1 cellular context compared by ENCODE assay signal in genomic region chr17:49106366-49107210, GRCh38.
TF ChIP-seq lines count a peak whose summit lies in the region.

No MANE protein-coding gene starts in this region.

TF ChIP-seq in HepG2, 621 proteins besides CTCF, POLR2A, EP300 and RAD21 (continued from another document and continues in another):
- peak; percentile 47; the same call in 1 of the 2 replicates for TF ChIP-seq ZFX (CRISPR knock-in tag; IDR thresholded peaks at IDR 0.05; ENCODE audit: low read depth)
- no peak for TF ChIP-seq GPBP1L1 (CRISPR knock-in tag; IDR thresholded peaks at IDR 0.05)
- no peak for TF ChIP-seq EEA1 (CRISPR knock-in tag; IDR thresholded peaks at IDR 0.05; ENCODE audit: borderline replicate concordance)
- TF ChIP-seq ZNF335 (CRISPR knock-in tag; IDR thresholded peaks at IDR 0.05): peak; percentile 83; the same call in 1 of the 2 replicates
- no peak for TF ChIP-seq HCFC1 (IDR thresholded peaks at IDR 0.05; ENCODE audit: low read depth, low read length)
- TF ChIP-seq NR3C1 (CRISPR knock-in tag; IDR thresholded peaks at IDR 0.05): no peak
- peak; percentile 55; the same call in 1 of the 2 replicates for TF ChIP-seq ZNF761 (CRISPR knock-in tag; conservative IDR thresholded peaks at IDR 0.05)
- peak; percentile 89; the same call in 1 of the 2 replicates for TF ChIP-seq SMAD3 (CRISPR knock-in tag; IDR thresholded peaks at IDR 0.05)
- peak; percentile 83; the same call in 1 of the 2 replicates for TF ChIP-seq CREM (IDR thresholded peaks at IDR 0.05)
- no peak for TF ChIP-seq CREM (CRISPR knock-in tag; IDR thresholded peaks at IDR 0.05)
- TF ChIP-seq NCOR1 (IDR thresholded peaks at IDR 0.05; ENCODE audit: borderline replicate concordance, low read length): peak; percentile 55; the same call in 1 of the 2 replicates
- peak; percentile 51 for TF ChIP-seq FOXA1 (IDR thresholded peaks at IDR 0.05)
- peak; percentile 99 for TF ChIP-seq FOXA1 (CRISPR knock-in tag; IDR thresholded peaks at IDR 0.05)
- 0 out of 2 replicates have a peak, but pooled peaks have one; percentile 3 for TF ChIP-seq GMEB1 (CRISPR knock-in tag; IDR thresholded peaks at IDR 0.05; ENCODE audit: borderline replicate concordance)
- no peak for TF ChIP-seq ZNF780A (CRISPR knock-in tag; IDR thresholded peaks at IDR 0.05)
- TF ChIP-seq ZNF513 (CRISPR knock-in tag; conservative IDR thresholded peaks at IDR 0.05): no peak
- TF ChIP-seq HNF4A (CRISPR knock-in tag; IDR thresholded peaks at IDR 0.05): peak; percentile 96
- no peak for TF ChIP-seq SOX6 (IDR thresholded peaks at IDR 0.05)
- TF ChIP-seq SOX6 (CRISPR knock-in tag; IDR thresholded peaks at IDR 0.05): peak; percentile 96
- no peak for TF ChIP-seq PAWR (CRISPR knock-in tag; IDR thresholded peaks at IDR 0.05; ENCODE audit: borderline replicate concordance)
- no peak for TF ChIP-seq TEAD2 (CRISPR knock-in tag; IDR thresholded peaks at IDR 0.05)
- peak; percentile 60; the same call in 1 of the 2 replicates for TF ChIP-seq ZSCAN5A (CRISPR knock-in tag; IDR thresholded peaks at IDR 0.05; ENCODE audit: borderline replicate concordance)
- TF ChIP-seq TBX2 (CRISPR knock-in tag; IDR thresholded peaks at IDR 0.05; ENCODE audit: borderline replicate concordance): peak; percentile 72
- TF ChIP-seq, protein P1, sequence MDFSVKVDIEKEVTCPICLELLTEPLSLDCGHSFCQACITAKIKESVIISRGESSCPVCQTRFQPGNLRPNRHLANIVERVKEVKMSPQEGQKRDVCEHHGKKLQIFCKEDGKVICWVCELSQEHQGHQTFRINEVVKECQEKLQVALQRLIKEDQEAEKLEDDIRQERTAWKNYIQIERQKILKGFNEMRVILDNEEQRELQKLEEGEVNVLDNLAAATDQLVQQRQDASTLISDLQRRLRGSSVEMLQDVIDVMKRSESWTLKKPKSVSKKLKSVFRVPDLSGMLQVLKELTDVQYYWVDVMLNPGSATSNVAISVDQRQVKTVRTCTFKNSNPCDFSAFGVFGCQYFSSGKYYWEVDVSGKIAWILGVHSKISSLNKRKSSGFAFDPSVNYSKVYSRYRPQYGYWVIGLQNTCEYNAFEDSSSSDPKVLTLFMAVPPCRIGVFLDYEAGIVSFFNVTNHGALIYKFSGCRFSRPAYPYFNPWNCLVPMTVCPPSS (IDR thresholded peaks at IDR 0.05): no peak
- peak; percentile 89 for TF ChIP-seq SOX5 (CRISPR knock-in tag; IDR thresholded peaks at IDR 0.05; ENCODE audit: borderline replicate concordance)
- TF ChIP-seq RARG (CRISPR knock-in tag; IDR thresholded peaks at IDR 0.05; ENCODE audit: low read depth): no peak
- TF ChIP-seq RBAK (CRISPR knock-in tag; IDR thresholded peaks at IDR 0.05): no peak
- TF ChIP-seq ZNF614 (CRISPR knock-in tag; IDR thresholded peaks at IDR 0.05; ENCODE audit: borderline replicate concordance): peak; percentile 91; the same call in 1 of the 2 replicates
- TF ChIP-seq HHEX (CRISPR knock-in tag; IDR thresholded peaks at IDR 0.05): no peak
- TF ChIP-seq ONECUT2 (CRISPR knock-in tag; IDR thresholded peaks at IDR 0.05): peak; percentile 63; the same call in 1 of the 2 replicates
- TF ChIP-seq ZNF331 (CRISPR knock-in tag; IDR thresholded peaks at IDR 0.05): peak; percentile 93
- TF ChIP-seq ZFP90 (CRISPR knock-in tag; IDR thresholded peaks at IDR 0.05; ENCODE audit: borderline replicate concordance): peak; percentile 73; the same call in 1 of the 2 replicates
- no peak for TF ChIP-seq CENPX (CRISPR knock-in tag; IDR thresholded peaks at IDR 0.05)
- TF ChIP-seq ZNF530 (CRISPR knock-in tag; IDR thresholded peaks at IDR 0.05; ENCODE audit: low read depth): no peak
- peak; percentile 85; the same call in 1 of the 2 replicates for TF ChIP-seq CHD4 (IDR thresholded peaks at IDR 0.05; ENCODE audit: borderline replicate concordance, low read length)
- TF ChIP-seq ASH2L (IDR thresholded peaks at IDR 0.05; ENCODE audit: insufficient read length, low read depth, low read length): peak; percentile 46
- peak; percentile 69; the same call in 1 of the 2 replicates for TF ChIP-seq HNF4G (IDR thresholded peaks at IDR 0.05; ENCODE audit: borderline replicate concordance, low read depth, low read length)
- TF ChIP-seq HNF4G (CRISPR knock-in tag; IDR thresholded peaks at IDR 0.05; ENCODE audit: borderline replicate concordance, low read depth): no peak
- no peak for TF ChIP-seq HNRNPUL1 (IDR thresholded peaks at IDR 0.05; ENCODE audit: low read depth, low read length)
- TF ChIP-seq RXRB (CRISPR knock-in tag; IDR thresholded peaks at IDR 0.05; ENCODE audit: borderline replicate concordance): peak; percentile 89
- no peak; the same call in 1 of the 2 replicates for TF ChIP-seq TAF1 (CRISPR knock-in tag; IDR thresholded peaks at IDR 0.05)
- TF ChIP-seq MAF1 (CRISPR knock-in tag; IDR thresholded peaks at IDR 0.05; ENCODE audit: borderline replicate concordance): no peak
- no peak for TF ChIP-seq ZNF816 (CRISPR knock-in tag; IDR thresholded peaks at IDR 0.05; ENCODE audit: borderline replicate concordance)
- TF ChIP-seq PITX1 (CRISPR knock-in tag; IDR thresholded peaks at IDR 0.05): 0 out of 2 replicates have a peak, but pooled peaks have one; percentile 4
- TF ChIP-seq, protein P2, sequence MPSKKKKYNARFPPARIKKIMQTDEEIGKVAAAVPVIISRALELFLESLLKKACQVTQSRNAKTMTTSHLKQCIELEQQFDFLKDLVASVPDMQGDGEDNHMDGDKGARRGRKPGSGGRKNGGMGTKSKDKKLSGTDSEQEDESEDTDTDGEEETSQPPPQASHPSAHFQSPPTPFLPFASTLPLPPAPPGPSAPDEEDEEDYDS (CRISPR knock-in tag; IDR thresholded peaks at IDR 0.05): peak; percentile 43; the same call in 1 of the 2 replicates
- no peak for TF ChIP-seq ZSCAN25 (CRISPR knock-in tag; IDR thresholded peaks at IDR 0.05)
- TF ChIP-seq PRMT3 (CRISPR knock-in tag; IDR thresholded peaks at IDR 0.05; ENCODE audit: borderline replicate concordance, low read depth): 0 out of 2 replicates have a peak, but pooled peaks have one; percentile 43
- TF ChIP-seq, protein P3, sequence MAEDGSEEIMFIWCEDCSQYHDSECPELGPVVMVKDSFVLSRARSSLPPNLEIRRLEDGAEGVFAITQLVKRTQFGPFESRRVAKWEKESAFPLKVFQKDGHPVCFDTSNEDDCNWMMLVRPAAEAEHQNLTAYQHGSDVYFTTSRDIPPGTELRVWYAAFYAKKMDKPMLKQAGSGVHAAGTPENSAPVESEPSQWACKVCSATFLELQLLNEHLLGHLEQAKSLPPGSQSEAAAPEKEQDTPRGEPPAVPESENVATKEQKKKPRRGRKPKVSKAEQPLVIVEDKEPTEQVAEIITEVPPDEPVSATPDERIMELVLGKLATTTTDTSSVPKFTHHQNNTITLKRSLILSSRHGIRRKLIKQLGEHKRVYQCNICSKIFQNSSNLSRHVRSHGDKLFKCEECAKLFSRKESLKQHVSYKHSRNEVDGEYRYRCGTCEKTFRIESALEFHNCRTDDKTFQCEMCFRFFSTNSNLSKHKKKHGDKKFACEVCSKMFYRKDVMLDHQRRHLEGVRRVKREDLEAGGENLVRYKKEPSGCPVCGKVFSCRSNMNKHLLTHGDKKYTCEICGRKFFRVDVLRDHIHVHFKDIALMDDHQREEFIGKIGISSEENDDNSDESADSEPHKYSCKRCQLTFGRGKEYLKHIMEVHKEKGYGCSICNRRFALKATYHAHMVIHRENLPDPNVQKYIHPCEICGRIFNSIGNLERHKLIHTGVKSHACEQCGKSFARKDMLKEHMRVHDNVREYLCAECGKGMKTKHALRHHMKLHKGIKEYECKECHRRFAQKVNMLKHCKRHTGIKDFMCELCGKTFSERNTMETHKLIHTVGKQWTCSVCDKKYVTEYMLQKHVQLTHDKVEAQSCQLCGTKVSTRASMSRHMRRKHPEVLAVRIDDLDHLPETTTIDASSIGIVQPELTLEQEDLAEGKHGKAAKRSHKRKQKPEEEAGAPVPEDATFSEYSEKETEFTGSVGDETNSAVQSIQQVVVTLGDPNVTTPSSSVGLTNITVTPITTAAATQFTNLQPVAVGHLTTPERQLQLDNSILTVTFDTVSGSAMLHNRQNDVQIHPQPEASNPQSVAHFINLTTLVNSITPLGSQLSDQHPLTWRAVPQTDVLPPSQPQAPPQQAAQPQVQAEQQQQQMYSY (CRISPR knock-in tag; IDR thresholded peaks at IDR 0.05): peak; percentile 58; the same call in 1 of the 2 replicates
- TF ChIP-seq, protein P4, sequence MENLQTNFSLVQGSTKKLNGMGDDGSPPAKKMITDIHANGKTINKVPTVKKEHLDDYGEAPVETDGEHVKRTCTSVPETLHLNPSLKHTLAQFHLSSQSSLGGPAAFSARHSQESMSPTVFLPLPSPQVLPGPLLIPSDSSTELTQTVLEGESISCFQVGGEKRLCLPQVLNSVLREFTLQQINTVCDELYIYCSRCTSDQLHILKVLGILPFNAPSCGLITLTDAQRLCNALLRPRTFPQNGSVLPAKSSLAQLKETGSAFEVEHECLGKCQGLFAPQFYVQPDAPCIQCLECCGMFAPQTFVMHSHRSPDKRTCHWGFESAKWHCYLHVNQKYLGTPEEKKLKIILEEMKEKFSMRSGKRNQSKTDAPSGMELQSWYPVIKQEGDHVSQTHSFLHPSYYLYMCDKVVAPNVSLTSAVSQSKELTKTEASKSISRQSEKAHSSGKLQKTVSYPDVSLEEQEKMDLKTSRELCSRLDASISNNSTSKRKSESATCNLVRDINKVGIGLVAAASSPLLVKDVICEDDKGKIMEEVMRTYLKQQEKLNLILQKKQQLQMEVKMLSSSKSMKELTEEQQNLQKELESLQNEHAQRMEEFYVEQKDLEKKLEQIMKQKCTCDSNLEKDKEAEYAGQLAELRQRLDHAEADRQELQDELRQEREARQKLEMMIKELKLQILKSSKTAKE (CRISPR knock-in tag; IDR thresholded peaks at IDR 0.05; ENCODE audit: borderline replicate concordance): no peak
- peak; percentile 60; the same call in 1 of the 2 replicates for TF ChIP-seq ARNTL (CRISPR knock-in tag; IDR thresholded peaks at IDR 0.05)
- peak; percentile 53; the same call in 1 of the 2 replicates for TF ChIP-seq PHF8 (CRISPR knock-in tag; IDR thresholded peaks at IDR 0.05)
- TF ChIP-seq ZBTB34 (CRISPR knock-in tag; IDR thresholded peaks at IDR 0.05): no peak
- TF ChIP-seq SKI (IDR thresholded peaks at IDR 0.05; ENCODE audit: partially characterized antibody): peak; percentile 61
- TF ChIP-seq, protein P5, sequence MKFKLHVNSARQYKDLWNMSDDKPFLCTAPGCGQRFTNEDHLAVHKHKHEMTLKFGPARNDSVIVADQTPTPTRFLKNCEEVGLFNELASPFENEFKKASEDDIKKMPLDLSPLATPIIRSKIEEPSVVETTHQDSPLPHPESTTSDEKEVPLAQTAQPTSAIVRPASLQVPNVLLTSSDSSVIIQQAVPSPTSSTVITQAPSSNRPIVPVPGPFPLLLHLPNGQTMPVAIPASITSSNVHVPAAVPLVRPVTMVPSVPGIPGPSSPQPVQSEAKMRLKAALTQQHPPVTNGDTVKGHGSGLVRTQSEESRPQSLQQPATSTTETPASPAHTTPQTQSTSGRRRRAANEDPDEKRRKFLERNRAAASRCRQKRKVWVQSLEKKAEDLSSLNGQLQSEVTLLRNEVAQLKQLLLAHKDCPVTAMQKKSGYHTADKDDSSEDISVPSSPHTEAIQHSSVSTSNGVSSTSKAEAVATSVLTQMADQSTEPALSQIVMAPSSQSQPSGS (CRISPR knock-in tag; IDR thresholded peaks at IDR 0.05): peak; percentile 90
